In genomic region chr17:44916781-44917241, GRCh38 we compare ENCODE assay signal across 10 cellular contexts.
DNase-seq lines count a peak whose midpoint lies in the region; FAIRE-seq and TF ChIP-seq lines count a peak whose summit lies in the region.
"Had no signal": no experiment of that assay in that cellular context is flagged by ENCODE, and none has a peak within 500 bp of the region (broad histone marks: within the 10 kb centered on the region; RNA-seq: fewer than 3 reads in every experiment).

No MANE protein-coding gene starts in this region.

- CTCF ChIA-PET in activated naive CD4-positive, alpha-beta T cell treated with anti-CD3 and anti-CD28 coated beads, Interleukin-2, amount 10 ng/mL, durations not matched to agents 7 days and 5 days (lab: Charles Lee), result interaction anchor here (1.8 kb wide), 1 partner anchor 105 kb away, joined by 5 read pairs; no protein-coding TSS in a partner anchor

- H3K27me3 ChIP-seq in adipocyte (replicated peaks; ENCODE audit: control insufficient read depth, insufficient read depth, low read length), result peaks cover 18% of the 10 kb centered on the region
- peaks cover 3% of the 10 kb centered on the region for H3K27me3 ChIP-seq in rectal smooth muscle tissue (ENCODE audit: control insufficient read depth, insufficient read depth, low read length)

- DNase-seq in D721Med (ENCODE audit: insufficient read length, low spot score) (no peak), adipocyte (ENCODE audit: low read depth) (peak; percentile 66), head of caudate nucleus (peak; percentile 46 to 93 (median 73)), coronary artery (ENCODE audit: low spot score) (no peak), NCI-H345 (lab: John Stamatoyannopoulos, UW) (no peak)
- DNase-seq in activated naive CD4-positive, alpha-beta T cell treated with anti-CD3 and anti-CD28 coated beads, Interleukin-2, amount 10 ng/mL, durations not matched to agents 7 days and 5 days, result no peak
- DNase-seq in stimulated activated CD4-positive, alpha-beta T cell treated with anti-CD3 and anti-CD28 coated beads, Interleukin-4, amount 100 ng/mL, for 24 hours, result no peak
- DNase-seq: NCI-H1930; stimulated activated CD4-positive, alpha-beta T cell treated with anti-CD3 and anti-CD28 coated beads, Interleukin-12 subunit alpha, Interleukin-12 subunit beta, amount 100 ng/mL, for 4 hours had no signal

- H3K9ac ChIP-seq in adipocyte (ENCODE audit: low read length), result no peak overlapping the region
- H3K9ac ChIP-seq in rectal smooth muscle tissue (ENCODE audit: low read length), result no peak overlapping the region

- no peaks in the 10 kb centered on the region for H3K9me3 Mint-ChIP-seq in activated naive CD4-positive, alpha-beta T cell treated with anti-CD3 and anti-CD28 coated beads, Interleukin-2, amount 10 ng/mL, durations not matched to agents 7 days and 5 days

- peaks cover 92% of the 10 kb centered on the region for H3K27me3 Mint-ChIP-seq in activated naive CD4-positive, alpha-beta T cell treated with anti-CD3 and anti-CD28 coated beads, Interleukin-2, amount 10 ng/mL, durations not matched to agents 7 days and 5 days

- no peak for FAIRE-seq in D721Med (lab: Jason Lieb, UNC)

- H3K27ac ChIP-seq in rectal smooth muscle tissue (ENCODE audit: low read depth, low read length) (peak overlapping the region; percentile 46), coronary artery (peak overlapping the region in 1 of 2 donors; percentile 65)

- H3K9me3 ChIP-seq in adipocyte (ENCODE audit: control insufficient read depth, low read length), result no peaks in the 10 kb centered on the region

- H3K4me3 Mint-ChIP-seq in activated naive CD4-positive, alpha-beta T cell treated with anti-CD3 and anti-CD28 coated beads, Interleukin-2, amount 10 ng/mL, durations not matched to agents 7 days and 5 days, result no peak overlapping the region

- no peaks in the 10 kb centered on the region for H3K36me3 Mint-ChIP-seq in activated naive CD4-positive, alpha-beta T cell treated with anti-CD3 and anti-CD28 coated beads, Interleukin-2, amount 10 ng/mL, durations not matched to agents 7 days and 5 days

- H3K27ac Mint-ChIP-seq in activated naive CD4-positive, alpha-beta T cell treated with anti-CD3 and anti-CD28 coated beads, Interleukin-2, amount 10 ng/mL, durations not matched to agents 7 days and 5 days, result no peak overlapping the region

- H3K4me1 ChIP-seq in adipocyte (ENCODE audit: control insufficient read depth, insufficient read depth, low read length) (peaks cover 30% of the 10 kb centered on the region), rectal smooth muscle tissue (ENCODE audit: control insufficient read depth, insufficient read depth, low read length) (peaks cover 13% of the 10 kb centered on the region)

- H3K4me3 ChIP-seq in adipocyte (ENCODE audit: low read length) (no peak overlapping the region), rectal smooth muscle tissue (ENCODE audit: low read length) (no peak overlapping the region), coronary artery (no peak overlapping the region)

- H3K36me3 ChIP-seq in adipocyte (ENCODE audit: control insufficient read depth, insufficient read depth, low read length, severe bottlenecking) (no peaks in the 10 kb centered on the region), rectal smooth muscle tissue (ENCODE audit: control insufficient read depth, insufficient read depth, low read length) (no peaks in the 10 kb centered on the region)

- intact Hi-C loops in head of caudate nucleus (cut with DNase I), result loop anchor here (5.0 kb wide), 1 partner anchor 100 kb away; no protein-coding TSS in a partner anchor

- H3K4me1 Mint-ChIP-seq in activated naive CD4-positive, alpha-beta T cell treated with anti-CD3 and anti-CD28 coated beads, Interleukin-2, amount 10 ng/mL, durations not matched to agents 7 days and 5 days, result peaks cover 5% of the 10 kb centered on the region

- TF ChIP-seq CTCF in D721Med (IDR thresholded peaks at IDR 0.05; ENCODE audit: insufficient read depth, missing control alignments), result peak; percentile 8
- no peak for TF ChIP-seq CTCF in coronary artery (IDR thresholded peaks at IDR 0.05)

Comparison
In these comparisons a context has a peak if more than half of its experiments do, and no peak if none do; other contexts are left out.
1. DNase-seq: peak in adipocyte (single experiment) and head of caudate nucleus (42 of 42); none in D721Med (single experiment), activated naive CD4-positive, alpha-beta T cell treated with anti-CD3 and anti-CD28 coated beads, Interleukin-2, amount 10 ng/mL, durations not matched to agents 7 days and 5 days (single experiment), coronary artery (single experiment), NCI-H345 (single experiment) and stimulated activated CD4-positive, alpha-beta T cell treated with anti-CD3 and anti-CD28 coated beads, Interleukin-4, amount 100 ng/mL, for 24 hours (single experiment).